ENCODE assay signal across 22 cellular contexts in genomic region chr14:22627506-22628263, GRCh38. TPM values are rescaled to one million over a fixed set of nuclear protein-coding genes. Genes with fewer than 3 reads are reported as not detected.
DNase-seq lines count a peak whose midpoint lies in the region; ATAC-seq, FAIRE-seq and TF ChIP-seq lines count a peak whose summit lies in the region.
"Had no signal": no experiment of that assay in that cellular context is flagged by ENCODE, and none has a peak within 500 bp of the region (broad histone marks: within the 10 kb centered on the region; RNA-seq: fewer than 3 reads in every experiment).

No MANE protein-coding gene starts in this region.

- in situ Hi-C loops in HepG2 (cut with HindIII; ENCODE audit: extremely low pct_ligation_motif_present, low pct_unique_long_range_greater_than_20kb), result no loop called here

- H3K4me2 ChIP-seq in HepG2 (ENCODE audit: low read depth, low read length), result no peak overlapping the region

- H3K9me3 ChIP-seq in HepG2 (ENCODE audit: low read length) (no peaks in the 10 kb centered on the region), right lobe of liver (no peaks in the 10 kb centered on the region), thyroid gland (no peaks in the 10 kb centered on the region)

- H3K27me3 ChIP-seq in HepG2 (ENCODE audit: control insufficient read depth in 1 of 2, insufficient read depth in 2 of 2, low read length in 2 of 2) (peaks cover 0 to 8% of the 10 kb centered on the region in 2 experiments; a peak in 2 of 5 replicates), right lobe of liver (no peaks in the 10 kb centered on the region), thyroid gland (no peaks in the 10 kb centered on the region)
- H3K27me3 ChIP-seq: BLaER1 had no signal

- TF ChIP-seq POLR2A in HepG2 (IDR thresholded peaks at IDR 0.05; ENCODE audit: insufficient read depth in 1 of 2, low read depth in 2 of 2, low read length in 2 of 2), result no peak
- TF ChIP-seq POLR2A in right lobe of liver (IDR thresholded peaks at IDR 0.05), result no peak
- no peak for TF ChIP-seq POLR2A in thyroid gland (IDR thresholded peaks at IDR 0.05)

- H3K27ac Mint-ChIP-seq in activated naive CD8-positive, alpha-beta T cell treated with anti-CD3 and anti-CD28 coated beads, Interleukin-2, amount 50 U/mL, for 24 hours, result no peak overlapping the region
- H3K27ac Mint-ChIP-seq: CD14-positive monocyte; CD4-positive, alpha-beta memory T cell had no signal

- peaks cover 9% of the 10 kb centered on the region for H3K4me1 ChIP-seq in HepG2 (ENCODE audit: insufficient read depth, low read length)
- no peaks in the 10 kb centered on the region for H3K4me1 ChIP-seq in right lobe of liver
- H3K4me1 ChIP-seq in thyroid gland, result peaks cover 5 to 7% of the 10 kb centered on the region in 2 donors

- TF ChIP-seq EP300 in HepG2 (IDR thresholded peaks at IDR 0.05; ENCODE audit: low read depth in 2 of 2, low read length in 2 of 2) (no peak), HepG2 (CRISPR knock-in tag; IDR thresholded peaks at IDR 0.05; ENCODE audit: borderline replicate concordance) (no peak)

- FAIRE-seq in HepG2 (lab: Jason Lieb, UNC), result no peak
- FAIRE-seq: GM12878, GM19239 had no signal

- H4K20me1 ChIP-seq in HepG2 (ENCODE audit: insufficient read depth, low read length), result no peaks in the 10 kb centered on the region
- H4K20me1 ChIP-seq: BLaER1 had no signal

- no peaks in the 10 kb centered on the region for H3K4me1 Mint-ChIP-seq in activated naive CD8-positive, alpha-beta T cell treated with anti-CD3 and anti-CD28 coated beads, Interleukin-2, amount 50 U/mL, for 24 hours
- H3K4me1 Mint-ChIP-seq: CD4-positive, alpha-beta memory T cell had no signal

- H3K9me3 Mint-ChIP-seq in activated naive CD8-positive, alpha-beta T cell treated with anti-CD3 and anti-CD28 coated beads, Interleukin-2, amount 50 U/mL, for 24 hours, result peaks cover 14% of the 10 kb centered on the region

- H3K4me3 ChIP-seq in HepG2 (replicated peaks in 1 of 3; ENCODE audit: insufficient read depth in 1 of 3, low read depth in 2 of 3, low read length in 3 of 3) (no peak overlapping the region), right lobe of liver (no peak overlapping the region), thyroid gland (replicated peaks in 1 of 3) (no peak overlapping the region)
- H3K4me3 ChIP-seq: BLaER1, GM12878, GM23248 had no signal

- H3K79me2 ChIP-seq in HepG2 (ENCODE audit: insufficient read depth, low read length), result no peaks in the 10 kb centered on the region

- H3K36me3 ChIP-seq in HepG2 (replicated peaks in 1 of 2; ENCODE audit: control insufficient read depth in 1 of 2, insufficient read depth in 2 of 2, low read length in 2 of 2), result no peaks in the 10 kb centered on the region
- no peaks in the 10 kb centered on the region for H3K36me3 ChIP-seq in right lobe of liver
- no peaks in the 10 kb centered on the region for H3K36me3 ChIP-seq in thyroid gland

- DNase-seq in HepG2 (ENCODE audit: low spot score) (no peak), right lobe of liver (no peak), left colon (no peak), thyroid gland (peak; percentile 65 to 77), DMS79 (lab: John Stamatoyannopoulos, UW) (no peak), caudate nucleus (lab: John Stamatoyannopoulos, UW) (no peak)
- no peak for DNase-seq in activated naive CD8-positive, alpha-beta T cell treated with anti-CD3 and anti-CD28 coated beads, Interleukin-2, amount 50 U/mL, for 24 hours
- DNase-seq: 8988T; CD4-positive, alpha-beta memory T cell; DMS153; DND-41; EL; GM23248; H7 had no signal

- WGBS in HepG2 (ENCODE audit: low lambda C conversion rate), result 53% methylated on average over 7 of the region's 7 CpGs
- WGBS in right lobe of liver (ENCODE audit: insufficient coverage, low coverage, low lambda C conversion rate, missing lambda C conversion rate), result 63% methylated on average over 7 of the region's 7 CpGs
- 41 to 59% methylated on average over 7 of the region's 7 CpGs for WGBS in thyroid gland, 2 donors

- H3K27me3 Mint-ChIP-seq in activated naive CD8-positive, alpha-beta T cell treated with anti-CD3 and anti-CD28 coated beads, Interleukin-2, amount 50 U/mL, for 24 hours, result peaks cover 7% of the 10 kb centered on the region

- TF ChIP-seq RAD21 in HepG2 (CRISPR knock-in tag; IDR thresholded peaks at IDR 0.05), result no peak

- H3K36me3 Mint-ChIP-seq in activated naive CD8-positive, alpha-beta T cell treated with anti-CD3 and anti-CD28 coated beads, Interleukin-2, amount 50 U/mL, for 24 hours (ENCODE audit: low read depth), result no peaks in the 10 kb centered on the region
- H3K36me3 Mint-ChIP-seq: CD14-positive monocyte had no signal

- POLR2A ChIA-PET in HepG2 (lab: Yijun Ruan, JAX), result no interaction called here

- intact Hi-C loops in HepG2 (cut with micrococcal nuclease; ENCODE audit: unreplicated experiment) (no loop called here), right lobe of liver (cut with DNase I) (no loop called here), left colon (cut with DNase I, micrococcal nuclease) (no loop called here), thyroid gland (cut with DNase I) (no loop called here)

- no peak overlapping the region for H3K4me3 Mint-ChIP-seq in activated naive CD8-positive, alpha-beta T cell treated with anti-CD3 and anti-CD28 coated beads, Interleukin-2, amount 50 U/mL, for 24 hours
- H3K4me3 Mint-ChIP-seq: CD14-positive monocyte; CD4-positive, alpha-beta memory T cell had no signal

- no TSS peak for BruUV-seq in HepG2 (replicated peaks; lab: Mats Ljungman, UMichigan)

- TF ChIP-seq CTCF in HepG2 (CRISPR knock-in tag; IDR thresholded peaks at IDR 0.05), result no peak
- TF ChIP-seq CTCF in right lobe of liver (IDR thresholded peaks at IDR 0.05), result no peak
- no peak for TF ChIP-seq CTCF in VCaP (conservative IDR thresholded peaks at IDR 0.05)
- TF ChIP-seq CTCF in thyroid gland (IDR thresholded peaks at IDR 0.05), result no peak

- H2AFZ ChIP-seq in HepG2 (ENCODE audit: low read length), result no peak overlapping the region
- H2AFZ ChIP-seq: GM23248 had no signal

- ATAC-seq in HepG2 (no peak), right lobe of liver (no peak), left colon (peak; percentile 57)
- ATAC-seq in activated naive CD8-positive, alpha-beta T cell treated with anti-CD3 and anti-CD28 coated beads, Interleukin-2, amount 50 U/mL, for 24 hours, result no peak
- ATAC-seq: GM12878 had no signal

- CTCF ChIA-PET in HepG2 (lab: Yijun Ruan, JAX; ENCODE audit: low intra/inter-chr PET ratio, low total read pairs), result no interaction called here

- no peak overlapping the region for H3K27ac ChIP-seq in HepG2 (ENCODE audit: extremely low read length, insufficient read depth, low read length)
- no peak overlapping the region for H3K27ac ChIP-seq in right lobe of liver
- H3K27ac ChIP-seq in VCaP, result 0 out of 2 replicates have a peak overlapping the region, but pooled peaks have one; percentile 16
- H3K27ac ChIP-seq in thyroid gland, result peak overlapping the region in 1 of 3 donors; percentile 64
- H3K27ac ChIP-seq in caudate nucleus (ENCODE audit: low read depth, low read length), result no peak overlapping the region
- H3K27ac ChIP-seq: GM23248 had no signal

- H3K9ac ChIP-seq in HepG2 (ENCODE audit: insufficient read depth, low read depth, low read length), result no peak overlapping the region
- H3K9ac ChIP-seq: BLaER1, GM23248 had no signal

RNA-seq across cellular contexts. Expression of gene OR6J1, which starts 16.5 kb away (rescaled TPM):
- not detected in 2 replicates for total RNA-seq in HepG2 (2016; rRNA removed; fragmentation: Illumina TruSeq; extraction: Trizol)
- not detected in 2 replicates for total RNA-seq in HepG2 (2016; cell fraction: cytosol; rRNA removed; fragmentation: Illumina TruSeq; extraction: Trizol; ENCODE audit: low read depth)
- not detected in 2 replicates for total RNA-seq in HepG2 (2016; cell fraction: insoluble cytoplasmic fraction; rRNA removed; fragmentation: Illumina TruSeq; extraction: Trizol)
- not detected in 2 replicates for total RNA-seq in HepG2 (2016; cell fraction: membrane; rRNA removed; fragmentation: Illumina TruSeq; extraction: Trizol)
- not detected in 2 replicates for total RNA-seq in HepG2 (2016; cell fraction: nucleus; rRNA removed; fragmentation: Illumina TruSeq; extraction: Trizol)
- polyA plus RNA-seq in HepG2 (2011; rRNA removed), result not detected in 2 replicates
- not detected in 2 replicates for polyA plus RNA-seq in HepG2 (2011; cell fraction: cytosol; rRNA removed)
- not detected in 2 replicates for polyA plus RNA-seq in HepG2 (2011; cell fraction: nucleus; rRNA removed)
- polyA plus RNA-seq in HepG2 (2012), result not detected in 2 replicates
- polyA plus RNA-seq in HepG2 (2016; cell fraction: cytosol; fragmentation: Illumina TruSeq; extraction: Trizol; ENCODE audit: low read depth), result not detected in 2 replicates
- polyA plus RNA-seq in HepG2 (2016; cell fraction: insoluble cytoplasmic fraction; fragmentation: Illumina TruSeq; extraction: Trizol; ENCODE audit: low read depth), result not detected in 2 replicates
- not detected in 2 replicates for polyA plus RNA-seq in HepG2 (2016; cell fraction: membrane; fragmentation: Illumina TruSeq; extraction: Trizol; ENCODE audit: low read depth)
- polyA plus RNA-seq in HepG2 (2016; cell fraction: nucleus; fragmentation: Illumina TruSeq; extraction: Trizol; ENCODE audit: insufficient read depth, low read depth), result not detected in 2 replicates
- not detected in 2 replicates for polyA minus RNA-seq in HepG2 (2011; rRNA and poly(A)+ RNA removed; ENCODE audit: low replicate concordance)
- polyA minus RNA-seq in HepG2 (2011; cell fraction: cytosol; rRNA and poly(A)+ RNA removed), result not detected in 2 replicates
- not detected in 2 replicates for polyA minus RNA-seq in HepG2 (2011; cell fraction: nucleus; rRNA and poly(A)+ RNA removed)
- total RNA-seq in right lobe of liver, result not detected
- not detected for total RNA-seq in left colon
- not detected for total RNA-seq in thyroid gland
- total RNA-seq: A673; CD4-positive, alpha-beta memory T cell; G401; GM12878; GM23248; H7 had no signal
- polyA plus RNA-seq: AG04450; CD14-positive monocyte; CD4-positive, alpha-beta memory T cell; GM12878; GM23248 had no signal

RNA-seq across cellular contexts. Expression of gene ABHD4, which starts 29.6 kb away (rescaled TPM):
- 16.1 and 22.8 TPM in 2 replicates for total RNA-seq in HepG2 (2016; rRNA removed; fragmentation: Illumina TruSeq; extraction: Trizol)
- 1.9 and 2.6 TPM in 2 replicates for total RNA-seq in HepG2 (2016; cell fraction: cytosol; rRNA removed; fragmentation: Illumina TruSeq; extraction: Trizol; ENCODE audit: low read depth)
- 13.5 and 23.6 TPM in 2 replicates for total RNA-seq in HepG2 (2016; cell fraction: insoluble cytoplasmic fraction; rRNA removed; fragmentation: Illumina TruSeq; extraction: Trizol)
- 5.5 and 6.1 TPM in 2 replicates for total RNA-seq in HepG2 (2016; cell fraction: membrane; rRNA removed; fragmentation: Illumina TruSeq; extraction: Trizol)
- total RNA-seq in HepG2 (2016; cell fraction: nucleus; rRNA removed; fragmentation: Illumina TruSeq; extraction: Trizol), result 15.3 and 18.4 TPM in 2 replicates
- 47.5 and 48.1 TPM in 2 replicates for polyA plus RNA-seq in HepG2 (2011; rRNA removed)
- 40.5 and 42.2 TPM in 2 replicates for polyA plus RNA-seq in HepG2 (2011; cell fraction: cytosol; rRNA removed)
- 28.4 and 31.8 TPM in 2 replicates for polyA plus RNA-seq in HepG2 (2011; cell fraction: nucleus; rRNA removed)
- 28.4 and 31.9 TPM in 2 replicates for polyA plus RNA-seq in HepG2 (2012)
- 4.3 and 5.4 TPM in 2 replicates for polyA plus RNA-seq in HepG2 (2016; cell fraction: cytosol; fragmentation: Illumina TruSeq; extraction: Trizol; ENCODE audit: low read depth)
- polyA plus RNA-seq in HepG2 (2016; cell fraction: insoluble cytoplasmic fraction; fragmentation: Illumina TruSeq; extraction: Trizol; ENCODE audit: low read depth), result 31.7 and 36.0 TPM in 2 replicates
- 10.4 and 12.8 TPM in 2 replicates for polyA plus RNA-seq in HepG2 (2016; cell fraction: membrane; fragmentation: Illumina TruSeq; extraction: Trizol; ENCODE audit: low read depth)
- 27.4 and 28.0 TPM in 2 replicates for polyA plus RNA-seq in HepG2 (2016; cell fraction: nucleus; fragmentation: Illumina TruSeq; extraction: Trizol; ENCODE audit: insufficient read depth, low read depth)
- 45.6 and 63.5 TPM in 2 replicates for polyA minus RNA-seq in HepG2 (2011; rRNA and poly(A)+ RNA removed; ENCODE audit: low replicate concordance)
- polyA minus RNA-seq in HepG2 (2011; cell fraction: cytosol; rRNA and poly(A)+ RNA removed), result 14.6 and 19.0 TPM in 2 replicates
- 26.9 and 36.6 TPM in 2 replicates for polyA minus RNA-seq in HepG2 (2011; cell fraction: nucleus; rRNA and poly(A)+ RNA removed)
- 10 to 100 TPM; 12.7 to 38.1 (median 18.5) TPM for total RNA-seq in right lobe of liver
- 10 to 100 TPM; 16.9 to 19.5 TPM for total RNA-seq in left colon
- 10 to 100 TPM; 31.5 to 66.4 (median 53.7) TPM for total RNA-seq in thyroid gland

RNA-seq across cellular contexts. Expression of gene DAD1, which starts 38.7 kb away (rescaled TPM):
- total RNA-seq in HepG2 (2016; rRNA removed; fragmentation: Illumina TruSeq; extraction: Trizol) (385 and 558 TPM in 2 replicates), right lobe of liver (100 to 1,000 TPM; 107 to 249 (median 133) TPM), left colon (100 to 1,000 TPM; 139 to 142 TPM), thyroid gland (100 to 1,000 TPM; 235 to 430 (median 335) TPM)
- total RNA-seq in HepG2 (2016; cell fraction: cytosol; rRNA removed; fragmentation: Illumina TruSeq; extraction: Trizol; ENCODE audit: low read depth), result 148 and 149 TPM in 2 replicates
- 449 and 577 TPM in 2 replicates for total RNA-seq in HepG2 (2016; cell fraction: insoluble cytoplasmic fraction; rRNA removed; fragmentation: Illumina TruSeq; extraction: Trizol)
- 133 and 150 TPM in 2 replicates for total RNA-seq in HepG2 (2016; cell fraction: membrane; rRNA removed; fragmentation: Illumina TruSeq; extraction: Trizol)
- total RNA-seq in HepG2 (2016; cell fraction: nucleus; rRNA removed; fragmentation: Illumina TruSeq; extraction: Trizol), result 382 and 439 TPM in 2 replicates
- polyA plus RNA-seq in HepG2 (2011; rRNA removed), result 508 and 626 TPM in 2 replicates
- polyA plus RNA-seq in HepG2 (2011; cell fraction: cytosol; rRNA removed), result 1,110 and 1,232 TPM in 2 replicates
- polyA plus RNA-seq in HepG2 (2011; cell fraction: nucleus; rRNA removed), result 187 and 222 TPM in 2 replicates
- polyA plus RNA-seq in HepG2 (2012), result 327 and 493 TPM in 2 replicates
- polyA plus RNA-seq in HepG2 (2016; cell fraction: cytosol; fragmentation: Illumina TruSeq; extraction: Trizol; ENCODE audit: low read depth), result 141 and 152 TPM in 2 replicates
- polyA plus RNA-seq in HepG2 (2016; cell fraction: insoluble cytoplasmic fraction; fragmentation: Illumina TruSeq; extraction: Trizol; ENCODE audit: low read depth), result 395 and 434 TPM in 2 replicates
- 122 and 125 TPM in 2 replicates for polyA plus RNA-seq in HepG2 (2016; cell fraction: membrane; fragmentation: Illumina TruSeq; extraction: Trizol; ENCODE audit: low read depth)
- 602 and 624 TPM in 2 replicates for polyA plus RNA-seq in HepG2 (2016; cell fraction: nucleus; fragmentation: Illumina TruSeq; extraction: Trizol; ENCODE audit: insufficient read depth, low read depth)
- 261 and 460 TPM in 2 replicates for polyA minus RNA-seq in HepG2 (2011; rRNA and poly(A)+ RNA removed; ENCODE audit: low replicate concordance)
- polyA minus RNA-seq in HepG2 (2011; cell fraction: cytosol; rRNA and poly(A)+ RNA removed), result 132 TPM in 2 replicates
- polyA minus RNA-seq in HepG2 (2011; cell fraction: nucleus; rRNA and poly(A)+ RNA removed), result 79.2 and 94.7 TPM in 2 replicates

Comparison
In these comparisons a context has a peak if more than half of its experiments do, and no peak if none do; other contexts are left out.
1. DNase-seq: peak in thyroid gland (2 of 2); none in HepG2 (single experiment), right lobe of liver (0 of 3), left colon (0 of 2), activated naive CD8-positive, alpha-beta T cell treated with anti-CD3 and anti-CD28 coated beads, Interleukin-2, amount 50 U/mL, for 24 hours (single experiment), DMS79 (single experiment) and caudate nucleus (0 of 61).